16 cellular contexts compared by ENCODE assay signal in genomic region chr6:56668158-56668557, GRCh38.
"Had no signal": no experiment of that assay in that cellular context is flagged by ENCODE, and none has a peak within 500 bp of the region (broad histone marks: within the 10 kb centered on the region; RNA-seq: fewer than 3 reads in every experiment).

No MANE protein-coding gene starts in this region.

- H3K9me3 Mint-ChIP-seq: activated naive CD4-positive, alpha-beta T cell treated with anti-CD3 and anti-CD28 coated beads, Interleukin-2, amount 10 ng/mL, durations not matched to agents 7 days and 5 days; activated T-helper 2 cell treated with anti-CD3 and anti-CD28 coated beads, Interferon-gamma antibody, Interleukin-2, Interleukin-4, amounts not matched to agents 10 μg/mL and 5 μg/mL and 100 μg/mL, durations not matched to agents 14 hours and 24 hours and 36 hours; mesothelial cell of epicardium had no signal

- H3K4me3 Mint-ChIP-seq: activated CD8-positive, alpha-beta memory T cell treated with anti-CD3 and anti-CD28 coated beads, Interleukin-2, amount 10 ng/mL, durations not matched to agents 7 days and 5 days; activated naive CD4-positive, alpha-beta T cell treated with anti-CD3 and anti-CD28 coated beads, Interleukin-2, amount 10 ng/mL, durations not matched to agents 7 days and 5 days; mesothelial cell of epicardium had no signal

- H3K4me1 Mint-ChIP-seq: activated CD8-positive, alpha-beta memory T cell treated with anti-CD3 and anti-CD28 coated beads, Interleukin-2, amount 10 ng/mL, durations not matched to agents 7 days and 5 days; activated naive CD4-positive, alpha-beta T cell treated with anti-CD3 and anti-CD28 coated beads, Interleukin-2, amount 10 ng/mL, durations not matched to agents 7 days and 5 days had no signal

- H3K27ac ChIP-seq: cardiac muscle cell, esophagus muscularis mucosa, lower lobe of right lung, transverse colon had no signal

- ATAC-seq: activated CD4-positive, CD25-positive, alpha-beta regulatory T cell treated with anti-CD3 and anti-CD28 coated beads, Interleukin-2, amount 50 U/mL, for 24 hours; activated CD8-positive, alpha-beta memory T cell treated with anti-CD3 and anti-CD28 coated beads, Interleukin-2, amount 10 ng/mL, durations not matched to agents 7 days and 5 days; lower lobe of right lung; right cardiac atrium had no signal

- DNase-seq: activated CD4-positive, alpha-beta T cell treated with anti-CD3 and anti-CD28 coated beads, Interleukin-2, amount 50 U/mL, for 48 hours; activated CD8-positive, alpha-beta memory T cell treated with anti-CD3 and anti-CD28 coated beads, Interleukin-2, amount 10 ng/mL, durations not matched to agents 7 days and 5 days; activated naive CD4-positive, alpha-beta T cell treated with anti-CD3 and anti-CD28 coated beads, Interleukin-2, amount 10 ng/mL, durations not matched to agents 7 days and 5 days; activated T-cell treated with anti-CD3 and anti-CD28 coated beads, Interleukin-2, amount 50 U/mL, for 1 hour; lower lobe of right lung; right cardiac atrium; stimulated activated CD4-positive, alpha-beta T cell treated with anti-CD3 and anti-CD28 coated beads, Interleukin-4, amount 100 ng/mL, for 24 hours; stimulated activated naive CD4-positive, alpha-beta T cell; T-helper 9 cell; transverse colon had no signal

- H3K36me3 Mint-ChIP-seq: activated CD8-positive, alpha-beta memory T cell treated with anti-CD3 and anti-CD28 coated beads, Interleukin-2, amount 10 ng/mL, durations not matched to agents 7 days and 5 days; activated naive CD4-positive, alpha-beta T cell treated with anti-CD3 and anti-CD28 coated beads, Interleukin-2, amount 10 ng/mL, durations not matched to agents 7 days and 5 days had no signal

- H3K27me3 Mint-ChIP-seq: activated naive CD4-positive, alpha-beta T cell treated with anti-CD3 and anti-CD28 coated beads, Interleukin-2, amount 10 ng/mL, durations not matched to agents 7 days and 5 days; progenitor cell of endocrine pancreas had no signal

- H3K27me3 ChIP-seq: cardiac muscle cell, esophagus muscularis mucosa, transverse colon had no signal

- H3K27ac Mint-ChIP-seq: activated CD8-positive, alpha-beta memory T cell treated with anti-CD3 and anti-CD28 coated beads, Interleukin-2, amount 10 ng/mL, durations not matched to agents 7 days and 5 days; activated naive CD4-positive, alpha-beta T cell treated with anti-CD3 and anti-CD28 coated beads, Interleukin-2, amount 10 ng/mL, durations not matched to agents 7 days and 5 days; activated T-helper 2 cell treated with anti-CD3 and anti-CD28 coated beads, Interferon-gamma antibody, Interleukin-2, Interleukin-4, amounts not matched to agents 10 μg/mL and 5 μg/mL and 100 μg/mL, durations not matched to agents 14 hours and 24 hours and 36 hours; mesothelial cell of epicardium; progenitor cell of endocrine pancreas had no signal
